In the genomic region with DNA sequence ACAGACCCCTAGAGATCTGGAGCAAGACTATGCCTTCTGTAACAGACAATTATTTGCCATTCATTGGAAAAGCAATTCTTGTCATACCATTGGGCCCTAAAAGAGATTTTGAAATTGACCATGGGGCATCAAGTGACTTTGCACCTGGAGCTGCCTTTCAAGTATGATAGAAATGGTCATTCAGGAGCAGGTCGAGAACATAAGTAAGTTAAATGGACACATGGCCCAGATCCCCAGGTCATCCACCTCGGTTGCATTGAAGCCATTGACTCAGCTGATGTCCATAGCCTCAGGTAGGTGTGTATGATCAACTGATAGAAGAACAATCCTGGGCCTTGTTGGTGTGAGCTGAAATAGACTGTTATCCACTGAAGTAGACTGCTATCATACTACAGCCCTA, we compare ENCODE assay signal across 27 cellular contexts.
"Had no signal": no experiment of that assay in that cellular context is flagged by ENCODE, and none has a peak within 500 bp of the region (broad histone marks: within the 10 kb centered on the region; RNA-seq: fewer than 3 reads in every experiment).

No MANE protein-coding gene starts in this region.

- H3K4me3 ChIP-seq: adrenal gland, body of pancreas, esophagus squamous epithelium, gastroesophageal sphincter, heart right ventricle had no signal

- H3K27ac ChIP-seq: adrenal gland, body of pancreas, epithelial cell of prostate, esophagus squamous epithelium, gastroesophageal sphincter, heart right ventricle, WERI-Rb-1 had no signal

- H3K4me3 Mint-ChIP-seq: activated B cell treated with CpG ODN at 0.5 μM for 24 hours; activated CD4-positive, alpha-beta memory T cell treated with anti-CD3 and anti-CD28 coated beads, Interleukin-2, amount 10 ng/mL, durations not matched to agents 7 days and 5 days; activated CD4-positive, alpha-beta T cell treated with anti-CD3 and anti-CD28 coated beads, Interleukin-2, amount 10 ng/mL, durations not matched to agents 24 days and 14 days; activated naive CD4-positive, alpha-beta T cell treated with anti-CD3 and anti-CD28 coated beads, Interleukin-2, amount 10 ng/mL, durations not matched to agents 7 days and 5 days; activated naive CD8-positive, alpha-beta T cell treated with anti-CD3 and anti-CD28 coated beads, Interleukin-2, amount 50 U/mL, for 24 hours; activated T-helper 17 cell treated with anti-CD3 and anti-CD28 coated beads, Interleukin-2, amount 50 U/mL, for 72 hours; T-helper 17 cell; T-helper 2 cell treated with Interferon-gamma antibody and Interleukin-4, amounts not matched to agents 5 μg/mL and 100 μg/mL, for 36 hours had no signal

- H3K36me3 Mint-ChIP-seq: activated naive CD4-positive, alpha-beta T cell treated with anti-CD3 and anti-CD28 coated beads, Interleukin-2, amount 10 ng/mL, durations not matched to agents 7 days and 5 days; activated naive CD4-positive, alpha-beta T cell treated with anti-CD3 and anti-CD28 coated beads, Interleukin-2, amount 50 U/mL, for 72 hours had no signal

- H3K4me1 ChIP-seq: adrenal gland had no signal

- H3K27me3 ChIP-seq: adrenal gland, body of pancreas, esophagus squamous epithelium, gastroesophageal sphincter, heart right ventricle had no signal

- H3K9me3 Mint-ChIP-seq: activated B cell treated with CpG ODN at 0.5 μM for 24 hours; activated CD4-positive, alpha-beta memory T cell treated with anti-CD3 and anti-CD28 coated beads, Interleukin-2, amount 10 ng/mL, durations not matched to agents 7 days and 5 days; activated CD4-positive, alpha-beta T cell treated with anti-CD3 and anti-CD28 coated beads, Interleukin-2, amount 10 ng/mL, durations not matched to agents 24 days and 14 days; activated naive CD4-positive, alpha-beta T cell treated with anti-CD3 and anti-CD28 coated beads, Interleukin-2, amount 10 ng/mL, durations not matched to agents 7 days and 5 days; activated naive CD4-positive, alpha-beta T cell treated with anti-CD3 and anti-CD28 coated beads, Interleukin-2, amount 50 U/mL, for 72 hours; activated naive CD8-positive, alpha-beta T cell treated with anti-CD3 and anti-CD28 coated beads, Interleukin-2, amount 50 U/mL, for 24 hours; activated T-helper 17 cell treated with anti-CD3 and anti-CD28 coated beads, Interleukin-2, amount 50 U/mL, for 72 hours; T-helper 2 cell treated with Interferon-gamma antibody and Interleukin-4, amounts not matched to agents 5 μg/mL and 100 μg/mL, for 36 hours had no signal

- ATAC-seq: activated CD4-positive, CD25-positive, alpha-beta regulatory T cell treated with anti-CD3 and anti-CD28 coated beads, Interleukin-2, amount 50 U/mL, for 24 hours; activated naive CD4-positive, alpha-beta T cell treated with anti-CD3 and anti-CD28 coated beads, Interleukin-2, amount 50 U/mL, for 72 hours; activated naive CD8-positive, alpha-beta T cell treated with anti-CD3 and anti-CD28 coated beads, Interleukin-2, amount 50 U/mL, for 24 hours; activated T-helper 17 cell treated with anti-CD3 and anti-CD28 coated beads, Interleukin-2, amount 50 U/mL, for 72 hours; body of pancreas; gastroesophageal sphincter; heart right ventricle; T-helper 17 cell had no signal

- DNase-seq: activated B cell treated with CpG ODN at 0.5 μM for 24 hours; activated CD4-positive, alpha-beta memory T cell treated with anti-CD3 and anti-CD28 coated beads, Interleukin-2, amount 10 ng/mL, durations not matched to agents 7 days and 5 days; activated CD4-positive, alpha-beta T cell treated with anti-CD3 and anti-CD28 coated beads, Interleukin-2, amount 10 ng/mL, durations not matched to agents 24 days and 14 days; activated CD4-positive, alpha-beta T cell treated with anti-CD3 and anti-CD28 coated beads, Interleukin-2, amount 50 U/mL, for 4 hours; activated gamma-delta T cell; activated naive CD4-positive, alpha-beta T cell; activated naive CD4-positive, alpha-beta T cell treated with anti-CD3 and anti-CD28 coated beads, Interleukin-2, amount 10 ng/mL, durations not matched to agents 7 days and 5 days; activated naive CD8-positive, alpha-beta T cell treated with anti-CD3 and anti-CD28 coated beads, Interleukin-2, amount 50 U/mL, for 24 hours; activated T-cell treated with anti-CD3 and anti-CD28 coated beads, Interleukin-2, amount 50 U/mL, for 1 hour; amygdala; body of pancreas; caudate nucleus; effector CD8-positive, alpha-beta T cell; esophagus squamous epithelium; foreskin melanocyte; heart right ventricle; T-helper 1 cell; T-helper 17 cell; T1000; WERI-Rb-1 had no signal

- H3K27me3 Mint-ChIP-seq: activated B cell treated with CpG ODN at 0.5 μM for 24 hours; activated CD4-positive, alpha-beta memory T cell treated with anti-CD3 and anti-CD28 coated beads, Interleukin-2, amount 10 ng/mL, durations not matched to agents 7 days and 5 days; activated CD4-positive, alpha-beta T cell treated with anti-CD3 and anti-CD28 coated beads, Interleukin-2, amount 10 ng/mL, durations not matched to agents 24 days and 14 days; activated naive CD4-positive, alpha-beta T cell treated with anti-CD3 and anti-CD28 coated beads, Interleukin-2, amount 10 ng/mL, durations not matched to agents 7 days and 5 days; activated naive CD8-positive, alpha-beta T cell treated with anti-CD3 and anti-CD28 coated beads, Interleukin-2, amount 50 U/mL, for 24 hours; activated T-helper 17 cell treated with anti-CD3 and anti-CD28 coated beads, Interleukin-2, amount 50 U/mL, for 72 hours; T-helper 17 cell had no signal

- H3K9me3 ChIP-seq: adrenal gland, body of pancreas, esophagus squamous epithelium, gastroesophageal sphincter, heart right ventricle had no signal

- H3K27ac Mint-ChIP-seq: activated B cell treated with CpG ODN at 0.5 μM for 24 hours; activated CD4-positive, alpha-beta memory T cell treated with anti-CD3 and anti-CD28 coated beads, Interleukin-2, amount 10 ng/mL, durations not matched to agents 7 days and 5 days; activated CD4-positive, alpha-beta T cell treated with anti-CD3 and anti-CD28 coated beads, Interleukin-2, amount 10 ng/mL, durations not matched to agents 24 days and 14 days; activated naive CD4-positive, alpha-beta T cell treated with anti-CD3 and anti-CD28 coated beads, Interleukin-2, amount 10 ng/mL, durations not matched to agents 7 days and 5 days; activated naive CD4-positive, alpha-beta T cell treated with anti-CD3 and anti-CD28 coated beads, Interleukin-2, amount 50 U/mL, for 72 hours; activated naive CD8-positive, alpha-beta T cell treated with anti-CD3 and anti-CD28 coated beads, Interleukin-2, amount 50 U/mL, for 24 hours; activated T-helper 17 cell treated with anti-CD3 and anti-CD28 coated beads, Interleukin-2, amount 50 U/mL, for 72 hours; T-helper 17 cell; T-helper 2 cell treated with Interferon-gamma antibody and Interleukin-4, amounts not matched to agents 5 μg/mL and 100 μg/mL, for 36 hours had no signal

- H3K36me3 ChIP-seq: adrenal gland, esophagus squamous epithelium, gastroesophageal sphincter, heart right ventricle, WERI-Rb-1 had no signal

- H3K4me1 Mint-ChIP-seq: activated T-helper 17 cell treated with anti-CD3 and anti-CD28 coated beads, Interleukin-2, amount 50 U/mL, for 72 hours had no signal
